ENCODE assay signal across 28 cellular contexts in genomic region chr16:28886945-28887344, GRCh38. TPM values are rescaled to one million over a fixed set of nuclear protein-coding genes. Genes with fewer than 3 reads are reported as not detected.
DNase-seq lines count a peak whose midpoint lies in the region; ATAC-seq and TF ChIP-seq lines count a peak whose summit lies in the region.
"Had no signal": no experiment of that assay in that cellular context is flagged by ENCODE, and none has a peak within 500 bp of the region (broad histone marks: within the 10 kb centered on the region; RNA-seq: fewer than 3 reads in every experiment).

No MANE protein-coding gene starts in this region.

- H2AK5ac ChIP-seq in neuronal stem cell (ENCODE audit: low read depth, low read length): peak overlapping the region; percentile 8

- no peak overlapping the region for H2BK12ac ChIP-seq in neuronal stem cell (ENCODE audit: low read length)

- no peak overlapping the region for H3K18ac ChIP-seq in neuronal stem cell (ENCODE audit: low read length)

- no peaks in the 10 kb centered on the region for H3K27me3 ChIP-seq in neuronal stem cell (ENCODE audit: control insufficient read depth in 3 of 3, insufficient read depth in 3 of 3, low read depth in 1 of 3, low read length in 3 of 3)
- H3K27me3 ChIP-seq in psoas muscle (ENCODE audit: insufficient read depth in 3 of 3, low read length in 2 of 3): no peaks in the 10 kb centered on the region
- H3K27me3 ChIP-seq in skeletal muscle tissue (ENCODE audit: control insufficient read depth in 3 of 3, insufficient read depth in 3 of 3, low read length in 3 of 3): peaks cover 0 to 6% (median 0%) of the 10 kb centered on the region in 3 donors
- H3K27me3 ChIP-seq in Karpas-422 (ENCODE audit: low read length): no peaks in the 10 kb centered on the region
- H3K27me3 ChIP-seq: BE2C, BLaER1 had no signal

- no peak overlapping the region for H3K23ac ChIP-seq in neuronal stem cell (ENCODE audit: low read depth, low read length, poor library complexity)

- CTCF ChIA-PET in HEK293 (lab: Yijun Ruan, JAX): interaction anchor here (1.3 kb wide), 1 partner anchor 13 kb away, joined by 3 read pairs; no protein-coding TSS in a partner anchor

- no peaks in the 10 kb centered on the region for H3K9me3 ChIP-seq in HEK293 (ENCODE audit: control insufficient read depth, insufficient read depth, low read depth, low read length)
- no peaks in the 10 kb centered on the region for H3K9me3 ChIP-seq in neuronal stem cell (replicated peaks in 1 of 2; ENCODE audit: control insufficient read depth in 2 of 2, insufficient read depth in 1 of 2, low read depth in 1 of 2, low read length in 2 of 2)
- no peaks in the 10 kb centered on the region for H3K9me3 ChIP-seq in psoas muscle
- H3K9me3 ChIP-seq in skeletal muscle tissue (ENCODE audit: control insufficient read depth in 3 of 3, low read length in 3 of 3): no peaks in the 10 kb centered on the region
- H3K9me3 ChIP-seq in Karpas-422 (ENCODE audit: low read length): no peaks in the 10 kb centered on the region
- H3K9me3 ChIP-seq: BE2C, BLaER1 had no signal

- no peak overlapping the region for H3K14ac ChIP-seq in neuronal stem cell (ENCODE audit: low read length)

- no peak overlapping the region for H2BK120ac ChIP-seq in neuronal stem cell (ENCODE audit: low read depth, low read length)

- TF ChIP-seq CTCF in HEK293 (tag by site-specific recombination; IDR thresholded peaks at IDR 0.05) (no peak), psoas muscle (IDR thresholded peaks at IDR 0.05) (no peak)

- no peak overlapping the region for H3K4me3 ChIP-seq in HEK293 (ENCODE audit: low read depth, low read length)
- H3K4me3 ChIP-seq in neuronal stem cell (ENCODE audit: low read length in 2 of 2): no peak overlapping the region
- no peak overlapping the region for H3K4me3 ChIP-seq in psoas muscle
- peak overlapping the region in 1 of 3 donors; percentile 30 for H3K4me3 ChIP-seq in skeletal muscle tissue (ENCODE audit: low read length in 3 of 3)
- H3K4me3 ChIP-seq in Karpas-422 (ENCODE audit: low read length): no peak overlapping the region
- H3K4me3 ChIP-seq: BLaER1, GM12878 had no signal

- no peak overlapping the region for H3K4me2 ChIP-seq in neuronal stem cell (ENCODE audit: insufficient read depth, low read length, poor library complexity, severe bottlenecking)
- H3K4me2 ChIP-seq in Karpas-422 (ENCODE audit: low read depth, low read length, poor library complexity, severe bottlenecking): no peak overlapping the region

- H3K36me3 ChIP-seq in HEK293 (ENCODE audit: control insufficient read depth in 2 of 2, insufficient read depth in 1 of 2, low read length in 2 of 2): peaks cover 0 to 22% of the 10 kb centered on the region in 2 experiments; a peak in 2 of 3 replicates
- H3K36me3 ChIP-seq in neuronal stem cell (replicated peaks in 1 of 2; ENCODE audit: control insufficient read depth in 2 of 2, insufficient read depth in 2 of 2, low read length in 2 of 2): peaks cover 0 to 12% of the 10 kb centered on the region in 2 donors
- peaks cover 0 to 59% of the 10 kb centered on the region in 2 donors for H3K36me3 ChIP-seq in psoas muscle (ENCODE audit: insufficient read depth in 1 of 2, low read depth in 1 of 2)
- H3K36me3 ChIP-seq in skeletal muscle tissue (ENCODE audit: control insufficient read depth in 3 of 3, insufficient read depth in 3 of 3, low read length in 3 of 3): peaks cover 32 to 39% (median 37%) of the 10 kb centered on the region in 3 donors
- no peaks in the 10 kb centered on the region for H3K36me3 ChIP-seq in Karpas-422 (ENCODE audit: insufficient read depth, low read length)
- H3K36me3 ChIP-seq: BE2C, BLaER1 had no signal

- no peaks in the 10 kb centered on the region for H4K20me1 ChIP-seq in Karpas-422 (ENCODE audit: insufficient read depth, low read depth, low read length)
- H4K20me1 ChIP-seq: BLaER1 had no signal

- H4K8ac ChIP-seq in neuronal stem cell (ENCODE audit: low read depth, low read length): no peak overlapping the region

- H3K9ac ChIP-seq in neuronal stem cell (ENCODE audit: low read depth, low read length, poor library complexity) (no peak overlapping the region), skeletal muscle tissue (ENCODE audit: low read depth in 1 of 3, low read length in 3 of 3) (peak overlapping the region in 2 of 3 donors; percentile 16 to 59), Karpas-422 (ENCODE audit: low read length) (no peak overlapping the region)
- H3K9ac ChIP-seq: BLaER1 had no signal

- no peak overlapping the region for H2BK15ac ChIP-seq in neuronal stem cell (ENCODE audit: low read length)

- H3K79me1 ChIP-seq in neuronal stem cell (ENCODE audit: low read depth, low read length): no peaks in the 10 kb centered on the region

- H2AFZ ChIP-seq in neuronal stem cell (ENCODE audit: low read length) (no peak overlapping the region), Karpas-422 (ENCODE audit: low read length) (no peak overlapping the region)

- no peaks in the 10 kb centered on the region for H3K79me2 ChIP-seq in Karpas-422 (ENCODE audit: low read length)

- ATAC-seq in psoas muscle: no peak
- ATAC-seq: GM12878 had no signal

- no peak for DNase-seq in neuronal stem cell (ENCODE audit: low spot score)
- no peak for DNase-seq in psoas muscle
- no peak for DNase-seq in NK-92 treated with Interleukin-12 subunit alpha and Interleukin-12 subunit beta, amount 100 ng/mL, for 24 hours (lab: John Stamatoyannopoulos, UW)
- DNase-seq in Karpas-422: no peak
- DNase-seq in central memory CD4-positive, alpha-beta T cell: no peak
- DNase-seq: 8988T; ACHN; BE2C; C1 segment of cervical spinal cord; CD4-positive, alpha-beta memory T cell; CD4-positive, CD25-positive, alpha-beta regulatory T cell; CD8-positive, alpha-beta memory T cell; COR-L47; DMS 273 treated with DMSO at 0.1 percent for 48 hours; DMS153; DMS53; DMS79; DND-41; EL; GDM1 had no signal

- H3K4me1 ChIP-seq in HEK293 (ENCODE audit: control insufficient read depth, insufficient read depth, low read length): no peaks in the 10 kb centered on the region
- H3K4me1 ChIP-seq in neuronal stem cell (ENCODE audit: control insufficient read depth in 2 of 2, insufficient read depth in 1 of 2, low read depth in 1 of 2, low read length in 2 of 2): peaks cover 0 to 18% of the 10 kb centered on the region in 2 donors
- H3K4me1 ChIP-seq in psoas muscle: peaks cover 15% of the 10 kb centered on the region
- peaks cover 30 to 55% (median 34%) of the 10 kb centered on the region in 3 donors for H3K4me1 ChIP-seq in skeletal muscle tissue (ENCODE audit: control insufficient read depth in 3 of 3, insufficient read depth in 3 of 3, low read length in 3 of 3)
- H3K4me1 ChIP-seq in Karpas-422 (ENCODE audit: low read length): no peaks in the 10 kb centered on the region
- H3K4me1 ChIP-seq: BE2C had no signal

- no CpG with 5 or more reads among the region's 10 CpGs for WGBS in neuronal stem cell (ENCODE audit: extremely low coverage in 2 of 2, insufficient read length in 2 of 2, insufficient replicate concordance in 1 of 2), 2 donors
- WGBS in psoas muscle, 3 donors: 48 to 73% (median 55%) methylated on average over 10 of the region's 10 CpGs

- H3K9me2 ChIP-seq in Karpas-422 (replicated peaks; ENCODE audit: insufficient read depth, low read length): no peaks in the 10 kb centered on the region

- H2BK5ac ChIP-seq in neuronal stem cell (ENCODE audit: low read length): no peak overlapping the region

- no peak overlapping the region for H3K4ac ChIP-seq in neuronal stem cell (ENCODE audit: low read length)

- H3K27ac ChIP-seq in HEK293 (ENCODE audit: extremely low read depth, low read depth, low read length) (no peak overlapping the region), neuronal stem cell (replicated peaks; ENCODE audit: low read length) (no peak overlapping the region), psoas muscle (peak overlapping the region; percentile 19), skeletal muscle tissue (ENCODE audit: low read depth, low read length) (no peak overlapping the region), Karpas-422 (ENCODE audit: low read length) (no peak overlapping the region)
- H3K27ac ChIP-seq: BLaER1 had no signal

- POLR2A ChIA-PET in HEK293 (lab: Yijun Ruan, JAX): interaction anchor here (0.7 kb wide), 1 partner anchor 26 kb away, joined by 3 read pairs; no protein-coding TSS in a partner anchor

- H4K91ac ChIP-seq in neuronal stem cell (ENCODE audit: low read depth, low read length, poor library complexity): no peak overlapping the region

- intact Hi-C loops in psoas muscle (cut with DNase I): no loop called here

RNA-seq across cellular contexts. Expression of gene ATP2A1, which starts 8.7 kb away (rescaled TPM):
- 1.9 TPM for polyA plus RNA-seq in neuronal stem cell (2013, experiment 1 of 2)
- polyA plus RNA-seq in neuronal stem cell (2013, experiment 2 of 2): 1.7 TPM
- total RNA-seq in psoas muscle (1,000 to 10,000 TPM in 3 of 4 donors, 100 to 1,000 TPM in 1; 639 to 2,539 (median 1,923) TPM), skeletal muscle tissue (502 TPM)
- polyA plus RNA-seq in psoas muscle: 1,000 to 10,000 TPM in 2 of 3 donors, 100 to 1,000 TPM in 1; 169 to 1,914 (median 1,496) TPM
- 0.75 and 4.4 TPM in 2 replicates for total RNA-seq in Karpas-422 (2014; rRNA removed; shearing (Covaris generic); ENCODE audit: low replicate concordance)
- total RNA-seq: Daoy had no signal
- polyA plus RNA-seq: CD14-positive monocyte; CD4-positive, alpha-beta memory T cell; CD4-positive, CD25-positive, alpha-beta regulatory T cell; CD8-positive, alpha-beta memory T cell had no signal

RNA-seq across cellular contexts. Expression of gene SH2B1, which starts 23.3 kb away (rescaled TPM):
- polyA plus RNA-seq in neuronal stem cell (2013, experiment 1 of 2): 37.2 TPM
- 36.9 TPM for polyA plus RNA-seq in neuronal stem cell (2013, experiment 2 of 2)
- total RNA-seq in psoas muscle (10 to 100 TPM; 22.9 to 44.6 (median 39.9) TPM), skeletal muscle tissue (6.8 TPM)
- 10 to 100 TPM; 21.0 to 47.5 (median 28.1) TPM for polyA plus RNA-seq in psoas muscle
- total RNA-seq in Karpas-422 (2014; rRNA removed; shearing (Covaris generic); ENCODE audit: low replicate concordance): 18.8 and 47.5 TPM in 2 replicates

RNA-seq across cellular contexts. Expression of gene RABEP2, which starts 38.1 kb away (rescaled TPM):
- polyA plus RNA-seq in neuronal stem cell (2013, experiment 1 of 2): 5.9 TPM
- polyA plus RNA-seq in neuronal stem cell (2013, experiment 2 of 2): 5.4 TPM
- total RNA-seq in psoas muscle (1 to 10 TPM; 3.1 to 7.0 (median 5.2) TPM), skeletal muscle tissue (11.0 TPM)
- polyA plus RNA-seq in psoas muscle: 10 to 100 TPM in 1 of 3 donors, 1 to 10 TPM in 2; 6.2 to 22.8 (median 8.2) TPM
- 15.9 and 52.4 TPM in 2 replicates for total RNA-seq in Karpas-422 (2014; rRNA removed; shearing (Covaris generic); ENCODE audit: low replicate concordance)

RNA-seq across cellular contexts. Expression of gene TUFM, which starts 40.8 kb away (rescaled TPM):
- polyA plus RNA-seq in neuronal stem cell (2013, experiment 1 of 2): 121 TPM
- 119 TPM for polyA plus RNA-seq in neuronal stem cell (2013, experiment 2 of 2)
- total RNA-seq in psoas muscle: 100 to 1,000 TPM; 155 to 233 (median 187) TPM
- polyA plus RNA-seq in psoas muscle: 100 to 1,000 TPM; 211 to 355 (median 240) TPM
- total RNA-seq in skeletal muscle tissue: 67.8 TPM
- total RNA-seq in Karpas-422 (2014; rRNA removed; shearing (Covaris generic); ENCODE audit: low replicate concordance): 161 and 250 TPM in 2 replicates

RNA-seq across cellular contexts. Expression of gene CD19, which starts 44.8 kb away (rescaled TPM):
- polyA plus RNA-seq in neuronal stem cell (2013, experiment 1 of 2): 0.21 TPM
- 0.14 TPM for polyA plus RNA-seq in neuronal stem cell (2013, experiment 2 of 2)
- under 1 TPM in 2 of 4 donors, not detected in 2; 0.12 to 0.32 TPM for total RNA-seq in psoas muscle
- under 1 TPM in 2 of 3 donors, not detected in 1; 0.10 to 0.17 TPM for polyA plus RNA-seq in psoas muscle
- 2.1 TPM for total RNA-seq in skeletal muscle tissue
- total RNA-seq in Karpas-422 (2014; rRNA removed; shearing (Covaris generic); ENCODE audit: low replicate concordance): 194 and 392 TPM in 2 replicates
- total RNA-seq: A673; CD4-positive, alpha-beta memory T cell; CD8-positive, alpha-beta memory T cell; Daoy had no signal
- polyA plus RNA-seq: AG04450; CD8-positive, alpha-beta memory T cell had no signal

Comparison
In these comparisons a context has a peak if more than half of its experiments do, and no peak if none do; other contexts are left out.
1. H3K9ac ChIP-seq: peak in skeletal muscle tissue (2 of 3); none in neuronal stem cell (single experiment) and Karpas-422 (single experiment).
2. RNA of gene ATP2A1, which starts 8.7 kb away (total RNA-seq): 639 to 2,539 TPM in psoas muscle and 502 TPM in skeletal muscle tissue (single experiment); 0.75 to 4.4 TPM in Karpas-422; every median in the first group is over 10 times any median in the second.